ENCODE assay signal across 8 cellular contexts in the genomic region with DNA sequence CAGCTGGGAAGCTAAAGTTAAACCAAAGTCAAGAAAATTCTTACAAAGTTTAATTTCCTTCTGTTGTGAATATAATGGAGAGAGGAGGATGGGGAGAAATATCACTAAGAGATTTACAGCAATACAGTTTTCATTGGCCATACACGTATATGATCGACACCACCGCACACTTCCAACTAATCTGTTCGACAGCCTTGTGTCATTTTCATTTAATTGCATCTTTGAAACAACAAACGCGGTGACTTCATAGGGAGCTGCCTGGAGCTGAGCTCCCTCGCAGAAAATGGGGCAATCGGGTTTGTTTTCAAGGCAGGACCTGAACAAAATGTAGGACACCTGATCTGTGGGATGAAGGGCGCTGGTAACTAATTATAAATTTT.
DNase-seq lines count a peak whose midpoint lies in the region; ATAC-seq and TF ChIP-seq lines count a peak whose summit lies in the region.

No MANE protein-coding gene starts in this region.

- no peak for TF ChIP-seq CTCF in coronary artery (IDR thresholded peaks at IDR 0.05)

- no peak for ATAC-seq in HG03159 (IDR thresholded peaks at IDR 0.05; ENCODE audit: unreplicated experiment)

- H3K27ac ChIP-seq in coronary artery, result peak overlapping the region; percentile 61 to 97
- H3K27ac ChIP-seq in mucosa of rectum (ENCODE audit: low read depth in 2 of 2, low read length in 2 of 2), result peak overlapping the region in 1 of 2 donors; percentile 71

- peaks cover 0 to 16% of the 10 kb centered on the region in 2 donors for H3K4me1 ChIP-seq in mucosa of rectum (ENCODE audit: control insufficient read depth in 2 of 2, insufficient read depth in 2 of 2, low read length in 2 of 2)

- peaks cover 3 to 17% of the 10 kb centered on the region in 2 donors for H3K27me3 ChIP-seq in mucosa of rectum (ENCODE audit: control insufficient read depth in 2 of 2, insufficient read depth in 2 of 2, low read length in 2 of 2)

- H3K9ac ChIP-seq in mucosa of rectum (ENCODE audit: low read depth in 1 of 2, low read length in 2 of 2), result peak overlapping the region in 1 of 2 donors; percentile 58

- DNase-seq in DMS53 treated with DMSO at 0.1 percent for 48 hours (lab: John Stamatoyannopoulos, UW; ENCODE audit: unreplicated experiment), result peak; percentile 18
- peak; percentile 63 for DNase-seq in NCI-H69 (lab: John Stamatoyannopoulos, UW)
- no peak for DNase-seq in coronary artery (ENCODE audit: low spot score)
- DNase-seq in activated CD4-positive, CD25-positive, alpha-beta regulatory T cell treated with anti-CD3 and anti-CD28 coated beads, Interleukin-2, amount 50 U/mL, for 72 hours, result no peak
- no peak for DNase-seq in NCI-H1694 treated with DMSO at 0.1 percent for 48 hours (lab: John Stamatoyannopoulos, UW)
- no peak for DNase-seq in activated CD4-positive, alpha-beta T cell treated with anti-CD3 and anti-CD28 coated beads, Interleukin-2, amount 50 U/mL, for 1 hour

- H3K36me3 ChIP-seq in mucosa of rectum (ENCODE audit: control insufficient read depth in 2 of 2, insufficient read depth in 2 of 2, low read length in 2 of 2), result no peaks in the 10 kb centered on the region

- no peaks in the 10 kb centered on the region for H3K9me3 ChIP-seq in mucosa of rectum (ENCODE audit: control insufficient read depth in 2 of 2, low read length in 2 of 2)

- H3K4me3 ChIP-seq in coronary artery, result peak overlapping the region; percentile 87
- peak overlapping the region; percentile 74 to 75 for H3K4me3 ChIP-seq in mucosa of rectum (ENCODE audit: low read length in 2 of 2)

Comparison
In these comparisons a context has a peak if more than half of its experiments do, and no peak if none do; other contexts are left out.
1. DNase-seq: peak in DMS53 treated with DMSO at 0.1 percent for 48 hours (single experiment) and NCI-H69 (single experiment); none in coronary artery (single experiment), activated CD4-positive, CD25-positive, alpha-beta regulatory T cell treated with anti-CD3 and anti-CD28 coated beads, Interleukin-2, amount 50 U/mL, for 72 hours (single experiment), NCI-H1694 treated with DMSO at 0.1 percent for 48 hours (single experiment) and activated CD4-positive, alpha-beta T cell treated with anti-CD3 and anti-CD28 coated beads, Interleukin-2, amount 50 U/mL, for 1 hour (single experiment).